ENCODE assay signal across 22 cellular contexts in genomic region chr7:32152576-32152975, GRCh38.
"Had no signal": no experiment of that assay in that cellular context is flagged by ENCODE, and none has a peak within 500 bp of the region (broad histone marks: within the 10 kb centered on the region; RNA-seq: fewer than 3 reads in every experiment).

No MANE protein-coding gene starts in this region.

- H3K9me3 ChIP-seq: mucosa of descending colon, neutrophil, spleen, testis, tibial artery, uterus had no signal

- ATAC-seq: left colon; mucosa of descending colon; natural killer cell treated with Interleukin-12 subunit alpha and Interleukin-12 subunit beta and Interleukin-15 and Interleukin-18, amount 100 ng/mL, for 72 hours; stimulated activated memory B cell treated with anti-CD40 and anti-IgM and Interleukin-4, amounts not matched to agents 10 μg/mL and 1 μg/mL and 100 μg/mL, for 72 hours; stimulated activated naive CD8-positive, alpha-beta T cell treated with anti-CD3 and anti-CD28 coated beads, Interleukin-15, Interleukin-2, amounts not matched to agents 100 U/mL and 50 U/mL, for 24 hours had no signal

- H3K27me3 ChIP-seq: dorsolateral prefrontal cortex, neutrophil, spleen, testis, tibial artery, uterus had no signal

- H2AFZ ChIP-seq: parathyroid adenoma had no signal

- H3K9ac ChIP-seq: parathyroid adenoma had no signal

- H3K36me3 ChIP-seq: neutrophil, spleen, tibial artery, uterus had no signal

- H3K27ac ChIP-seq: dorsolateral prefrontal cortex, neutrophil, parathyroid adenoma, skin epidermis, spleen, testis, tibial artery, uterus had no signal

- FAIRE-seq: colon, frontal cortex, islet of Langerhans had no signal

- H3K4me1 ChIP-seq: parathyroid adenoma, spleen, testis, uterus had no signal

- DNase-seq: effector CD4-positive, alpha-beta T cell; head of caudate nucleus; hippocampal formation; left colon; mucosa of descending colon; naive B cell; spleen; stimulated activated CD4-positive, alpha-beta T cell treated with anti-CD3 and anti-CD28 coated beads, Interleukin-4, amount 100 ng/mL, for 4 hours; stimulated activated naive CD8-positive, alpha-beta T cell treated with anti-CD3 and anti-CD28 coated beads, Interleukin-15, Interleukin-2, amounts not matched to agents 100 U/mL and 50 U/mL, for 24 hours; testis; tibial artery; uterus had no signal

- H3K4me3 ChIP-seq: dorsolateral prefrontal cortex, lung, mucosa of descending colon, skin epidermis, spleen, testis, tibial artery, uterus had no signal

- H3K79me2 ChIP-seq: parathyroid adenoma had no signal
